ENCODE assay signal across 9 cellular contexts in the genomic region with DNA sequence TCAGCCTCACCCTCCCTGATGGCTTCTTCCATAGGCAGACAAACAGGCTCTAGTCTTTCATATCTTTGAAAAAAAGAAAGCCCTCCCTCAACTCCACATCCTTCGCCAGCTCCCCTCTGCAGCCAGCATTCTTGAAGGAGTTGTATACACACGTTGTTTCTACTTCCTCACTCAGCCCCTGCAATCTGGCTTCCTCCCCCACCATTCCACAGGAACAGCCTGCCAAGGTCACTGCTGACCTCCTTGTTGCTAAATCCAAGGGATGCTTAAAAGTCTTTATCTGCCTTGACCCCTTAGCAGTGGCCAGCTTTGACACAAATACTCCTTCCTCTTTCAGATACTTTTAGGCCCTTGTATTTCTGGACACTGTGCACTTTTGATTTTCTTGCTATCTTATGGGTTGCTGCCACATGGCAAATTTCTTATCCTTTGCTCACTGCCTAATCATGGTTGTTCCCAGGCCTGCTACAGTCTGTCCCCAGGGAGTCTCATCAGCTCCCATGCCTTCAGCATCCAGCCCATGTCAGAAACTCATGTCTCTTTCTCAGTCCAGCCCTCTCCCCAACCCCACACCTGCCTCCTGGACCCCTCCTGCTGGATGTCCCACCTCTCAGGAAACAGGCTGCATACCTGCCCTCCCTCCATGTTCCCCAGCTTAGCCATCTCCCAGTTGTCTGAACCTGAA. TPM values are rescaled to one million over a fixed set of nuclear protein-coding genes. Genes with fewer than 3 reads are reported as not detected.
DNase-seq lines count a peak whose midpoint lies in the region; ATAC-seq and TF ChIP-seq lines count a peak whose summit lies in the region.
"Had no signal": no experiment of that assay in that cellular context is flagged by ENCODE, and none has a peak within 500 bp of the region (broad histone marks: within the 10 kb centered on the region; RNA-seq: fewer than 3 reads in every experiment).

No MANE protein-coding gene starts in this region.

- TF ChIP-seq EP300 in stomach (IDR thresholded peaks at IDR 0.05): no peak

- peak; percentile 38 to 54 for ATAC-seq in right cardiac atrium

- H3K27ac ChIP-seq in ascending aorta (peak overlapping the region; percentile 18), right cardiac atrium (ENCODE audit: low read length) (peak overlapping the region; percentile 81), stomach (peak overlapping the region in 4 of 5 donors; percentile 17 to 96 (median 94))

- intact Hi-C loops in ascending aorta (cut with DNase I) (no loop called here), right cardiac atrium (cut with DNase I) (no loop called here), stomach (cut with DNase I; ENCODE audit: low total_unique reads) (no loop called here)

- H3K36me3 ChIP-seq in ascending aorta: peaks cover 0 to under 1% of the 10 kb centered on the region in 2 donors
- no peaks in the 10 kb centered on the region for H3K36me3 ChIP-seq in stomach

- no peak for TF ChIP-seq POLR2A in stomach (IDR thresholded peaks at IDR 0.05)

- H3K27me3 ChIP-seq in ascending aorta (no peaks in the 10 kb centered on the region), right cardiac atrium (ENCODE audit: control insufficient read depth, insufficient read depth) (no peaks in the 10 kb centered on the region), stomach (no peaks in the 10 kb centered on the region)

- no peak overlapping the region for H3K4me3 ChIP-seq in ascending aorta
- no peak overlapping the region for H3K4me3 ChIP-seq in right cardiac atrium (ENCODE audit: low read length)
- no peak overlapping the region for H3K4me3 ChIP-seq in stomach

- 21% methylated on average over 2 of the region's 2 CpGs for WGBS in right cardiac atrium
- 24 to 36% (median 27%) methylated on average over 2 of the region's 2 CpGs for WGBS in stomach, 5 donors

- H3K4me1 ChIP-seq in ascending aorta (peaks cover 12 to 29% of the 10 kb centered on the region in 2 donors), right cardiac atrium (ENCODE audit: control insufficient read depth, insufficient read depth, low read length) (peaks cover 15% of the 10 kb centered on the region), stomach (peaks cover 23 to 52% (median 49%) of the 10 kb centered on the region in 4 donors)

- H3K9me3 ChIP-seq in ascending aorta: no peaks in the 10 kb centered on the region
- no peaks in the 10 kb centered on the region for H3K9me3 ChIP-seq in right cardiac atrium (ENCODE audit: control insufficient read depth, low read length)
- no peaks in the 10 kb centered on the region for H3K9me3 ChIP-seq in stomach

- peak; percentile 32 for DNase-seq in LHCN-M2 (ENCODE audit: low read depth)
- no peak for DNase-seq in ascending aorta (ENCODE audit: low spot score in 2 of 2)
- DNase-seq in right cardiac atrium: peak; percentile 88 to 93 (median 88)
- no peak for DNase-seq in stomach
- no peak for DNase-seq in DMS153 treated with DMSO at 0.1 percent for 48 hours (lab: John Stamatoyannopoulos, UW; ENCODE audit: unreplicated experiment)
- DNase-seq in D341Med (ENCODE audit: low spot score): no peak
- DNase-seq in cerebellar cortex (ENCODE audit: low spot score): no peak
- DNase-seq: cortex of kidney, NCI-H2029 treated with DMSO at 0.1 percent for 48 hours had no signal

- no peak for TF ChIP-seq CTCF in ascending aorta (IDR thresholded peaks at IDR 0.05)
- TF ChIP-seq CTCF in stomach (IDR thresholded peaks at IDR 0.05): no peak

RNA-seq across cellular contexts. Expression of gene FAM229A, which starts 8.3 kb away (rescaled TPM):
- total RNA-seq in LHCN-M2 (2014; rRNA removed) (2.0 and 5.2 TPM in 2 replicates), ascending aorta (12.2 TPM), right cardiac atrium (1 to 10 TPM; 2.0 to 5.3 (median 3.6) TPM), stomach (10 to 100 TPM in 2 of 5 donors, 1 to 10 TPM in 3; 2.2 to 21.6 (median 8.8) TPM)
- 1.1 TPM for polyA plus RNA-seq in LHCN-M2 (2012)
- polyA plus RNA-seq in right cardiac atrium (3.5 TPM), stomach (10 to 100 TPM in 1 of 3 donors, 1 to 10 TPM in 2; 7.8 to 10.3 (median 8.7) TPM)

RNA-seq across cellular contexts. Expression of gene TSSK3, which starts 8.3 kb away (rescaled TPM):
- total RNA-seq in LHCN-M2 (2014; rRNA removed) (0.40 TPM in 1 of 2 replicates, not detected in the other), ascending aorta (4.8 TPM), right cardiac atrium (1 to 10 TPM; 1.1 to 2.7 (median 1.8) TPM), stomach (under 1 TPM in 1 of 5 donors, not detected in 4; 0.92 TPM)
- polyA plus RNA-seq in LHCN-M2 (2012): 0.62 TPM
- polyA plus RNA-seq in right cardiac atrium (1.5 TPM), stomach (under 1 TPM in 1 of 3 donors, not detected in 2; 0.43 TPM)

RNA-seq across cellular contexts. Expression of gene MARCKSL1, which starts 18.0 kb away (rescaled TPM):
- total RNA-seq in LHCN-M2 (2014; rRNA removed) (94.7 and 107 TPM in 2 replicates), ascending aorta (21.8 TPM), right cardiac atrium (10 to 100 TPM; 14.5 to 52.7 (median 40.2) TPM), stomach (10 to 100 TPM in 4 of 5 donors, 1 to 10 TPM in 1; 7.6 to 99.4 (median 22.9) TPM)
- 85.0 TPM for polyA plus RNA-seq in LHCN-M2 (2012)
- polyA plus RNA-seq in right cardiac atrium (30.6 TPM), stomach (100 to 1,000 TPM in 1 of 3 donors, 10 to 100 TPM in 2; 46.4 to 100 (median 95.3) TPM)

RNA-seq across cellular contexts. Expression of gene BSDC1, which starts 40.2 kb away (rescaled TPM):
- total RNA-seq in LHCN-M2 (2014; rRNA removed) (55.4 and 58.0 TPM in 2 replicates), ascending aorta (56.1 TPM), right cardiac atrium (10 to 100 TPM; 40.4 to 56.0 (median 48.6) TPM), stomach (100 to 1,000 TPM in 1 of 5 donors, 10 to 100 TPM in 4; 35.9 to 126 (median 57.6) TPM)
- 30.4 TPM for polyA plus RNA-seq in LHCN-M2 (2012)
- polyA plus RNA-seq in right cardiac atrium (37.1 TPM), stomach (10 to 100 TPM; 23.8 to 39.0 (median 36.8) TPM)

Comparison
In these comparisons a context has a peak if more than half of its experiments do, and no peak if none do; other contexts are left out.
1. DNase-seq: peak in LHCN-M2 (single experiment) and right cardiac atrium (3 of 3); none in ascending aorta (0 of 2), stomach (single experiment), DMS153 treated with DMSO at 0.1 percent for 48 hours (single experiment), D341Med (single experiment) and cerebellar cortex (single experiment).
2. H3K27ac ChIP-seq: peak in every context shown above with its lines; median percentile 94 in stomach; 81 in right cardiac atrium; 18 in ascending aorta.